Comparison of ENCODE assay signal across 16 cellular contexts in genomic region chr9:92734931-92735906, GRCh38. TPM values are rescaled to one million over a fixed set of nuclear protein-coding genes. Genes with fewer than 3 reads are reported as not detected.
A peak's percentile ranks its signal among the peaks of the same experiment; 100 is the strongest.
DNase-seq lines count a peak whose midpoint lies in the region; ATAC-seq and TF ChIP-seq lines count a peak whose summit lies in the region.
"Had no signal": no experiment of that assay in that cellular context is flagged by ENCODE, and none has a peak within 500 bp of the region (broad histone marks: within the 10 kb centered on the region; RNA-seq: fewer than 3 reads in every experiment).

No MANE protein-coding gene starts in this region.

- no peaks in the 10 kb centered on the region for H3K9me3 Mint-ChIP-seq in CD8-positive, alpha-beta memory T cell
- H3K9me3 Mint-ChIP-seq in activated T-helper 17 cell treated with anti-CD3 and anti-CD28 coated beads, Interleukin-2, amount 50 U/mL, for 72 hours: no peaks in the 10 kb centered on the region
- peaks cover 0 to under 1% (median 0%) of the 10 kb centered on the region in 11 donors for H3K9me3 Mint-ChIP-seq in naive thymus-derived CD4-positive, alpha-beta T cell

- no peak for ATAC-seq in activated T-helper 17 cell treated with anti-CD3 and anti-CD28 coated beads, Interleukin-2, amount 50 U/mL, for 72 hours (replicated peaks)
- ATAC-seq in GM21619 (IDR thresholded peaks at IDR 0.05; ENCODE audit: unreplicated experiment) (no peak), GM19035 (IDR thresholded peaks at IDR 0.05; ENCODE audit: unreplicated experiment) (no peak)
- no peak for ATAC-seq in naive thymus-derived CD4-positive, alpha-beta T cell
- ATAC-seq: psoas muscle had no signal

- DNase-seq in BE2C (peak; percentile 80), mesenteric fat pad (ENCODE audit: low spot score) (peak; percentile 79), NCI-H748 treated with DMSO at 0.1 percent for 48 hours (lab: John Stamatoyannopoulos, UW) (no peak)
- DNase-seq in CD8-positive, alpha-beta memory T cell: peak in 1 of 5 donors; percentile 23
- DNase-seq in naive thymus-derived CD4-positive, alpha-beta T cell: no peak
- DNase-seq: activated gamma-delta T cell treated with Interleukin-2 at 50 U/mL for 16 hours; DMS153; NCI-H1436 treated with DMSO at 0.1 percent for 48 hours; NCI-H345; psoas muscle; stimulated activated CD4-positive, alpha-beta T cell treated with anti-CD3 and anti-CD28 coated beads, Interleukin-12 subunit alpha, Interleukin-12 subunit beta, amount 100 ng/mL, for 4 hours had no signal

- no peak overlapping the region for H3K27ac ChIP-seq in CD8-positive, alpha-beta memory T cell (ENCODE audit: low read depth, low read length)
- no peak overlapping the region for H3K27ac ChIP-seq in naive thymus-derived CD4-positive, alpha-beta T cell (ENCODE audit: low read depth, low read length)
- H3K27ac ChIP-seq: hepatocyte, psoas muscle had no signal

- no peak for TF ChIP-seq CTCF in BE2C (IDR thresholded peaks at IDR 0.05; ENCODE audit: low read depth, low read length)

- no peak overlapping the region for H3K4me3 Mint-ChIP-seq in CD8-positive, alpha-beta memory T cell
- H3K4me3 Mint-ChIP-seq in activated T-helper 17 cell treated with anti-CD3 and anti-CD28 coated beads, Interleukin-2, amount 50 U/mL, for 72 hours: no peak overlapping the region
- H3K4me3 Mint-ChIP-seq in naive thymus-derived CD4-positive, alpha-beta T cell: no peak overlapping the region

- peak overlapping the region in 5 of 8 donors; percentile 38 to 77 (median 46) for H3K27ac Mint-ChIP-seq in CD8-positive, alpha-beta memory T cell
- H3K27ac Mint-ChIP-seq in activated T-helper 17 cell treated with anti-CD3 and anti-CD28 coated beads, Interleukin-2, amount 50 U/mL, for 72 hours: peak overlapping the region; percentile 73
- peak overlapping the region in 3 of 9 donors; percentile 30 to 64 (median 48) for H3K27ac Mint-ChIP-seq in naive thymus-derived CD4-positive, alpha-beta T cell

- H3K4me1 ChIP-seq in BE2C: peaks cover 25% of the 10 kb centered on the region
- peaks cover 29% of the 10 kb centered on the region for H3K4me1 ChIP-seq in CD8-positive, alpha-beta memory T cell (ENCODE audit: insufficient read depth, low read length)
- peaks cover 0 to 9% of the 10 kb centered on the region in 2 donors for H3K4me1 ChIP-seq in naive thymus-derived CD4-positive, alpha-beta T cell (ENCODE audit: control insufficient read depth in 2 of 2, insufficient read depth in 2 of 2, low read length in 2 of 2)

- POLR2A ChIA-PET in CD8-positive, alpha-beta memory T cell (lab: Charles Lee): no interaction called here
- POLR2A ChIA-PET in naive thymus-derived CD4-positive, alpha-beta T cell (lab: Charles Lee): no interaction called here

- CTCF ChIA-PET in CD8-positive, alpha-beta memory T cell (lab: Charles Lee): interaction anchor here (1.0 kb wide), 1 partner anchor 17 kb away, joined by 3 read pairs; no protein-coding TSS in a partner anchor
- CTCF ChIA-PET in naive thymus-derived CD4-positive, alpha-beta T cell (lab: Charles Lee): no interaction called here

- intact Hi-C loops in naive thymus-derived CD4-positive, alpha-beta T cell (cut with micrococcal nuclease): no loop called here

- H3K36me3 ChIP-seq in BE2C: no peaks in the 10 kb centered on the region
- H3K36me3 ChIP-seq in CD8-positive, alpha-beta memory T cell (ENCODE audit: insufficient read depth, low read length): no peaks in the 10 kb centered on the region
- H3K36me3 ChIP-seq in naive thymus-derived CD4-positive, alpha-beta T cell (ENCODE audit: control insufficient read depth in 2 of 3, insufficient read depth in 3 of 3, low read length in 3 of 3): peaks cover 0 to 5% (median 0%) of the 10 kb centered on the region in 3 experiments

- H3K27me3 ChIP-seq in BE2C: no peaks in the 10 kb centered on the region
- H3K27me3 ChIP-seq in CD8-positive, alpha-beta memory T cell (ENCODE audit: insufficient read depth, low read length, poor library complexity, severe bottlenecking): no peaks in the 10 kb centered on the region
- no peaks in the 10 kb centered on the region for H3K27me3 ChIP-seq in naive thymus-derived CD4-positive, alpha-beta T cell (ENCODE audit: control insufficient read depth in 2 of 2, insufficient read depth in 2 of 2, low read length in 2 of 2)
- H3K27me3 ChIP-seq: dorsolateral prefrontal cortex, hepatocyte had no signal

- peaks cover 60 to 83% (median 72%) of the 10 kb centered on the region in 3 donors for H3K4me1 Mint-ChIP-seq in CD8-positive, alpha-beta memory T cell
- H3K4me1 Mint-ChIP-seq in activated T-helper 17 cell treated with anti-CD3 and anti-CD28 coated beads, Interleukin-2, amount 50 U/mL, for 72 hours: peaks cover 36% of the 10 kb centered on the region
- peaks cover 36 to 76% (median 64%) of the 10 kb centered on the region in 7 donors for H3K4me1 Mint-ChIP-seq in naive thymus-derived CD4-positive, alpha-beta T cell

- no peaks in the 10 kb centered on the region for H3K9me3 ChIP-seq in BE2C
- no peaks in the 10 kb centered on the region for H3K9me3 ChIP-seq in CD8-positive, alpha-beta memory T cell (ENCODE audit: low read length)
- H3K9me3 ChIP-seq in naive thymus-derived CD4-positive, alpha-beta T cell (ENCODE audit: control insufficient read depth in 2 of 3, low read length in 3 of 3): no peaks in the 10 kb centered on the region
- H3K9me3 ChIP-seq: psoas muscle had no signal

- H3K27me3 Mint-ChIP-seq in CD8-positive, alpha-beta memory T cell: no peaks in the 10 kb centered on the region
- H3K27me3 Mint-ChIP-seq in activated T-helper 17 cell treated with anti-CD3 and anti-CD28 coated beads, Interleukin-2, amount 50 U/mL, for 72 hours: no peaks in the 10 kb centered on the region
- H3K27me3 Mint-ChIP-seq in naive thymus-derived CD4-positive, alpha-beta T cell: no peaks in the 10 kb centered on the region

- H3K4me3 ChIP-seq in BE2C (ENCODE audit: low read depth, low read length): no peak overlapping the region
- H3K4me3 ChIP-seq in CD8-positive, alpha-beta memory T cell (ENCODE audit: low read length): no peak overlapping the region
- no peak overlapping the region for H3K4me3 ChIP-seq in naive thymus-derived CD4-positive, alpha-beta T cell (ENCODE audit: low read length)
- H3K4me3 ChIP-seq: dorsolateral prefrontal cortex, hepatocyte, psoas muscle had no signal

- H3K36me3 Mint-ChIP-seq in CD8-positive, alpha-beta memory T cell: peaks cover 0 to 6% (median 0%) of the 10 kb centered on the region in 3 donors
- peaks cover 5% of the 10 kb centered on the region for H3K36me3 Mint-ChIP-seq in activated T-helper 17 cell treated with anti-CD3 and anti-CD28 coated beads, Interleukin-2, amount 50 U/mL, for 72 hours (ENCODE audit: low read depth)
- peaks cover 0 to 5% (median 0%) of the 10 kb centered on the region in 5 donors for H3K36me3 Mint-ChIP-seq in naive thymus-derived CD4-positive, alpha-beta T cell

RNA-seq across cellular contexts. Expression of gene BICD2, which starts 29.4 kb away (rescaled TPM):
- polyA plus RNA-seq in BE2C (2012; ENCODE audit: insufficient read depth, insufficient read length, low read depth): 49.5 TPM
- 10 to 100 TPM; 26.7 to 27.1 TPM for total RNA-seq in CD8-positive, alpha-beta memory T cell
- 18.6 TPM for polyA plus RNA-seq in CD8-positive, alpha-beta memory T cell
- total RNA-seq in activated T-helper 17 cell treated with anti-CD3 and anti-CD28 coated beads, Interleukin-2, amount 50 U/mL, for 72 hours: 10 to 100 TPM; 14.2 to 24.9 TPM
- total RNA-seq in mesenteric fat pad: 34.8 TPM
- 10 to 100 TPM; 20.2 to 28.8 (median 28.0) TPM for total RNA-seq in naive thymus-derived CD4-positive, alpha-beta T cell
- polyA plus RNA-seq in naive thymus-derived CD4-positive, alpha-beta T cell: 10 to 100 TPM in 1 of 2 donors, 1 to 10 TPM in 1; 7.4 to 20.8 TPM

Comparison
In these comparisons a context has a peak if more than half of its experiments do, and no peak if none do; other contexts are left out.
1. DNase-seq: peak in BE2C (single experiment) and mesenteric fat pad (single experiment); none in naive thymus-derived CD4-positive, alpha-beta T cell (0 of 9) and NCI-H748 treated with DMSO at 0.1 percent for 48 hours (single experiment).